16 cellular contexts compared by ENCODE assay signal in the genomic region with DNA sequence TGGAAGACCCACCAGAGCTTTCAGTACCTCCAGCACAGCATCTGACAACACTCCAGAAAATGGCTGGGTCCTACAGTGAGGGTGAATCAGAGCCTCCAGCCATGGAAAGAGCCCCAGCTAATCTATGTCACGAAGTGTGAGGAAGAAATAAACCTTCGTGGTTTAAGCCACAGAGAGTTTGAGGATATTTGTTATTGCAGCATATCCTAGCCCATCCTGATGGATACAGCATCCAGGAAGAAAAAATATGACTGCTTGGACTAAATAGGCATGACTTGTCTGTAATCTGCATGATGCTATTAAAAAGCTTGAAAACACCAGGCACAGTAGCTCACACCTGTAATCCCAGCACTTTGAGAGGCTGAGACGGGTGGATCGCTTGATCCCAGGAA. TPM values are rescaled to one million over a fixed set of nuclear protein-coding genes. Genes with fewer than 3 reads are reported as not detected.
DNase-seq lines count a peak whose midpoint lies in the region; ATAC-seq, FAIRE-seq and TF ChIP-seq lines count a peak whose summit lies in the region.
"Had no signal": no experiment of that assay in that cellular context is flagged by ENCODE, and none has a peak within 500 bp of the region (broad histone marks: within the 10 kb centered on the region; RNA-seq: fewer than 3 reads in every experiment).

No MANE protein-coding gene starts in this region.

- no peak overlapping the region for H2AFZ ChIP-seq in K562 (ENCODE audit: low read depth, low read length)

- H3K4me1 ChIP-seq in BLaER1: peaks cover 19% of the 10 kb centered on the region
- no peaks in the 10 kb centered on the region; a peak in 1 of 5 replicates for H3K4me1 ChIP-seq in K562 (replicated peaks in 1 of 2; ENCODE audit: control insufficient read depth in 2 of 2, insufficient read depth in 2 of 2, low read length in 2 of 2)

- no peak for TF ChIP-seq RAD21 in K562 (CRISPR knock-in tag; conservative IDR thresholded peaks at IDR 0.05 in 1 of 2, IDR thresholded peaks at IDR 0.05 in 1 of 2)

- no peak for FAIRE-seq in K562 (lab: Jason Lieb, UNC)

- CTCF ChIA-PET in K562 (lab: Yijun Ruan, JAX; ENCODE audit: low intra/inter-chr PET ratio): no interaction called here

- TF ChIP-seq EP300 in K562 (IDR thresholded peaks at IDR 0.05; ENCODE audit: low read length): no peak

- H3K27ac ChIP-seq in BLaER1 (no peak overlapping the region), K562 (ENCODE audit: extremely low read depth, low read depth, low read length) (no peak overlapping the region)

- POLR2A ChIA-PET in K562 (lab: Yijun Ruan, JAX): no interaction called here

- no peaks in the 10 kb centered on the region for H3K9me1 ChIP-seq in K562 (ENCODE audit: control insufficient read depth, insufficient read depth, low read length)

- H3K27me3 ChIP-seq in BLaER1: no peaks in the 10 kb centered on the region
- peaks cover 5 to 36% of the 10 kb centered on the region in 2 experiments; a peak in 4 of 5 replicates for H3K27me3 ChIP-seq in K562 (ENCODE audit: control insufficient read depth in 2 of 2, insufficient read depth in 2 of 2, low read length in 2 of 2)

- H3K4me3 ChIP-seq in BLaER1 (no peak overlapping the region), K562 (no peak overlapping the region)

- 2% methylated on average over 4 of the region's 4 CpGs for WGBS in K562 (ENCODE audit: insufficient coverage, low coverage, missing lambda C conversion rate)

- no TSS peak for BruUV-seq in K562 (replicated peaks; lab: Mats Ljungman, UMichigan)

- peaks cover 14% of the 10 kb centered on the region for H3K9me3 ChIP-seq in BLaER1
- H3K9me3 ChIP-seq in K562 (replicated peaks; ENCODE audit: control insufficient read depth, insufficient read depth, low read depth, low read length): no peaks in the 10 kb centered on the region; the same call in 1 of the 2 replicates

- no peak overlapping the region for H3K9ac ChIP-seq in BLaER1
- no peak overlapping the region for H3K9ac ChIP-seq in K562 (ENCODE audit: insufficient read depth in 1 of 2, low read depth in 2 of 2, low read length in 2 of 2)

- intact Hi-C loops in Right ventricle myocardium superior (cut with DNase I): no loop called here
- intact Hi-C loops in left ventricle myocardium superior (cut with micrococcal nuclease): no loop called here
- intact Hi-C loops in K562 (cut with micrococcal nuclease): no loop called here

- DNase-seq in Right ventricle myocardium superior (no peak), left ventricle myocardium superior (no peak), K562 (ENCODE audit: extremely low read depth in 1 of 4, low spot score in 3 of 4) (no peak)
- DNase-seq in stimulated activated CD8-positive, alpha-beta memory T cell treated with anti-CD3 and anti-CD28 coated beads, Interleukin-4, amount 100 ng/mL, for 48 hours: no peak
- DNase-seq: ACHN; C1 segment of cervical spinal cord; Calu3; CD4-positive, alpha-beta T cell; DMS 273 treated with DMSO at 0.1 percent for 48 hours; HCEC 1CT; HFFc6 had no signal

- in situ Hi-C loops in K562 (cut with MboI): no loop called here

- ATAC-seq in Right ventricle myocardium superior (ENCODE audit: poor library complexity) (peak; percentile 22), left ventricle myocardium superior (no peak), K562 (no peak)

- H3K4me2 ChIP-seq in BLaER1: peak overlapping the region; percentile 1; the same call in 1 of the 2 replicates
- no peak overlapping the region for H3K4me2 ChIP-seq in K562 (ENCODE audit: insufficient read depth, low read length)

- H4K20me1 ChIP-seq in BLaER1 (no peaks in the 10 kb centered on the region), K562 (replicated peaks; ENCODE audit: control insufficient read depth, insufficient read depth, low read length) (no peaks in the 10 kb centered on the region)

- H3K36me3 ChIP-seq in BLaER1 (no peaks in the 10 kb centered on the region), K562 (ENCODE audit: control insufficient read depth, insufficient read depth, low read length) (no peaks in the 10 kb centered on the region)

- TF ChIP-seq CTCF in K562 (IDR thresholded peaks at IDR 0.05 in 2 of 3, conservative IDR thresholded peaks at IDR 0.05 in 1 of 3; ENCODE audit: insufficient read depth in 2 of 3, low read depth in 1 of 3, low read length in 3 of 3): no peak

- no peaks in the 10 kb centered on the region for H3K79me2 ChIP-seq in K562 (ENCODE audit: control insufficient read depth, insufficient read depth, low read length)

- no peak for TF ChIP-seq POLR2A in K562 (conservative IDR thresholded peaks at IDR 0.05)

RNA-seq across cellular contexts. Expression of a gene that starts 13.3 kb away (rescaled TPM):
- not detected for total RNA-seq in Right ventricle myocardium superior
- total RNA-seq in left ventricle myocardium superior: not detected
- total RNA-seq in K562 (2011; cell fraction: chromatin; rRNA removed; ENCODE audit: low replicate concordance): not detected in 2 replicates
- total RNA-seq in K562 (2011; cell fraction: nucleolus; rRNA removed): not detected in 2 replicates
- total RNA-seq in K562 (2011; cell fraction: nucleoplasm; rRNA removed): not detected in 2 replicates
- not detected in 2 replicates for total RNA-seq in K562 (2014; rRNA removed)
- total RNA-seq in K562 (2014; rRNA removed; fragmentation: Illumina TruSeq; extraction: Trizol): not detected in 2 replicates
- total RNA-seq in K562 (2015; rRNA removed; fragmentation: Illumina TruSeq; extraction: Trizol): not detected in 2 replicates
- total RNA-seq in K562 (2021): not detected in 2 replicates
- polyA plus RNA-seq in K562 (2011; rRNA removed): not detected in 2 replicates
- not detected in 2 replicates for polyA plus RNA-seq in K562 (2011; cell fraction: cytosol; rRNA removed)
- not detected in 2 replicates for polyA plus RNA-seq in K562 (2011; cell fraction: nucleus; rRNA removed)
- not detected in 2 replicates for polyA plus RNA-seq in K562 (2012)
- polyA plus RNA-seq in K562 (2014; fragmentation: Illumina TruSeq; extraction: Trizol): not detected in 2 replicates
- not detected for polyA plus RNA-seq in K562 (2014; fragmentation: Nextera tagmentation; extraction: Ambion mirVana)
- polyA plus RNA-seq in K562 (2014; rRNA removed): not detected in 2 replicates
- polyA minus RNA-seq in K562 (2011; rRNA and poly(A)+ RNA removed): not detected in 2 replicates
- polyA minus RNA-seq in K562 (2011; cell fraction: cytosol; rRNA and poly(A)+ RNA removed): not detected in 2 replicates
- not detected in 2 replicates for polyA minus RNA-seq in K562 (2011; cell fraction: nucleus; rRNA and poly(A)+ RNA removed)
- total RNA-seq: Calu3; CD4-positive, alpha-beta T cell; Daoy; H4; HFFc6; HT1080 had no signal

RNA-seq across cellular contexts. Expression of a gene that starts 19.0 kb away (rescaled TPM):
- total RNA-seq in Right ventricle myocardium superior: 11.6 TPM
- 11.7 TPM for total RNA-seq in left ventricle myocardium superior
- not detected in 2 replicates for total RNA-seq in K562 (2011; cell fraction: chromatin; rRNA removed; ENCODE audit: low replicate concordance)
- total RNA-seq in K562 (2011; cell fraction: nucleolus; rRNA removed): not detected in 2 replicates
- total RNA-seq in K562 (2011; cell fraction: nucleoplasm; rRNA removed): not detected in 2 replicates
- total RNA-seq in K562 (2014; rRNA removed): not detected in 2 replicates
- not detected in 2 replicates for total RNA-seq in K562 (2014; rRNA removed; fragmentation: Illumina TruSeq; extraction: Trizol)
- not detected in 2 replicates for total RNA-seq in K562 (2015; rRNA removed; fragmentation: Illumina TruSeq; extraction: Trizol)
- total RNA-seq in K562 (2021): 0.09 and 0.16 TPM in 2 replicates
- not detected in 2 replicates for polyA plus RNA-seq in K562 (2011; rRNA removed)
- not detected in 2 replicates for polyA plus RNA-seq in K562 (2011; cell fraction: cytosol; rRNA removed)
- not detected in 2 replicates for polyA plus RNA-seq in K562 (2011; cell fraction: nucleus; rRNA removed)
- not detected in 2 replicates for polyA plus RNA-seq in K562 (2012)
- polyA plus RNA-seq in K562 (2014; fragmentation: Illumina TruSeq; extraction: Trizol): not detected in 2 replicates
- polyA plus RNA-seq in K562 (2014; fragmentation: Nextera tagmentation; extraction: Ambion mirVana): not detected
- not detected in 2 replicates for polyA plus RNA-seq in K562 (2014; rRNA removed)
- not detected in 2 replicates for polyA minus RNA-seq in K562 (2011; rRNA and poly(A)+ RNA removed)
- polyA minus RNA-seq in K562 (2011; cell fraction: cytosol; rRNA and poly(A)+ RNA removed): not detected in 2 replicates
- polyA minus RNA-seq in K562 (2011; cell fraction: nucleus; rRNA and poly(A)+ RNA removed): not detected in 2 replicates
- total RNA-seq: CD4-positive, alpha-beta T cell; HFFc6 had no signal

RNA-seq across cellular contexts. Expression of a gene that starts 32.7 kb away (rescaled TPM):
- total RNA-seq in Right ventricle myocardium superior (not detected), left ventricle myocardium superior (not detected), K562 (2014; rRNA removed) (not detected in 2 replicates), K562 (2014; rRNA removed; fragmentation: Illumina TruSeq; extraction: Trizol) (not detected in 2 replicates), K562 (2015; rRNA removed; fragmentation: Illumina TruSeq; extraction: Trizol) (not detected in 2 replicates), K562 (2021) (0.29 and 0.60 TPM in 2 replicates)
- not detected in 2 replicates for total RNA-seq in K562 (2011; cell fraction: chromatin; rRNA removed; ENCODE audit: low replicate concordance)
- total RNA-seq in K562 (2011; cell fraction: nucleolus; rRNA removed): not detected in 2 replicates
- not detected in 2 replicates for total RNA-seq in K562 (2011; cell fraction: nucleoplasm; rRNA removed)
- polyA plus RNA-seq in K562 (2011; rRNA removed) (not detected in 2 replicates), K562 (2014; fragmentation: Illumina TruSeq; extraction: Trizol) (0.10 TPM in 1 of 2 replicates, not detected in the other), K562 (2014; fragmentation: Nextera tagmentation; extraction: Ambion mirVana) (under 1 TPM; 0.04 to 0.07 TPM), K562 (2014; rRNA removed) (0.04 TPM in 1 of 2 replicates, not detected in the other)
- not detected in 2 replicates for polyA plus RNA-seq in K562 (2011; cell fraction: cytosol; rRNA removed)
- not detected in 2 replicates for polyA plus RNA-seq in K562 (2011; cell fraction: nucleus; rRNA removed)
- polyA plus RNA-seq in K562 (2012): 0.04 and 0.06 TPM in 2 replicates
- polyA minus RNA-seq in K562 (2011; rRNA and poly(A)+ RNA removed): not detected in 2 replicates
- not detected in 2 replicates for polyA minus RNA-seq in K562 (2011; cell fraction: cytosol; rRNA and poly(A)+ RNA removed)
- not detected in 2 replicates for polyA minus RNA-seq in K562 (2011; cell fraction: nucleus; rRNA and poly(A)+ RNA removed)
- total RNA-seq: A172; CD4-positive, alpha-beta T cell; Daoy; H4; HFFc6; HT1080 had no signal

RNA-seq across cellular contexts. Expression of a gene that starts 55.9 kb away (rescaled TPM):
- total RNA-seq in Right ventricle myocardium superior: 41.8 TPM
- 52.2 TPM for total RNA-seq in left ventricle myocardium superior
- total RNA-seq in K562 (2011; cell fraction: chromatin; rRNA removed; ENCODE audit: low replicate concordance): 76.1 and 94.2 TPM in 2 replicates
- 47.2 and 48.7 TPM in 2 replicates for total RNA-seq in K562 (2011; cell fraction: nucleolus; rRNA removed)
- total RNA-seq in K562 (2011; cell fraction: nucleoplasm; rRNA removed): 57.9 and 64.7 TPM in 2 replicates
- total RNA-seq in K562 (2014; rRNA removed): 79.2 and 100 TPM in 2 replicates
- total RNA-seq in K562 (2014; rRNA removed; fragmentation: Illumina TruSeq; extraction: Trizol): 78.2 and 83.6 TPM in 2 replicates
- total RNA-seq in K562 (2015; rRNA removed; fragmentation: Illumina TruSeq; extraction: Trizol): 71.8 and 74.6 TPM in 2 replicates
- 95.7 and 102 TPM in 2 replicates for total RNA-seq in K562 (2021)
- 98.1 and 104 TPM in 2 replicates for polyA plus RNA-seq in K562 (2011; rRNA removed)
- 79.8 and 91.8 TPM in 2 replicates for polyA plus RNA-seq in K562 (2011; cell fraction: cytosol; rRNA removed)
- polyA plus RNA-seq in K562 (2011; cell fraction: nucleus; rRNA removed): 64.2 and 65.5 TPM in 2 replicates
- polyA plus RNA-seq in K562 (2012): 59.6 and 73.4 TPM in 2 replicates
- polyA plus RNA-seq in K562 (2014; fragmentation: Illumina TruSeq; extraction: Trizol): 85.8 and 87.4 TPM in 2 replicates
- polyA plus RNA-seq in K562 (2014; fragmentation: Nextera tagmentation; extraction: Ambion mirVana): 100 to 1,000 TPM; 256 to 263 TPM
- polyA plus RNA-seq in K562 (2014; rRNA removed): 68.3 and 72.8 TPM in 2 replicates
- 67.4 and 77.9 TPM in 2 replicates for polyA minus RNA-seq in K562 (2011; rRNA and poly(A)+ RNA removed)
- 23.9 and 35.3 TPM in 2 replicates for polyA minus RNA-seq in K562 (2011; cell fraction: cytosol; rRNA and poly(A)+ RNA removed)
- 14.1 and 24.7 TPM in 2 replicates for polyA minus RNA-seq in K562 (2011; cell fraction: nucleus; rRNA and poly(A)+ RNA removed)

RNA-seq across cellular contexts. Expression of a gene that starts 56.0 kb away (rescaled TPM):
- total RNA-seq in Right ventricle myocardium superior (225 TPM), left ventricle myocardium superior (205 TPM), K562 (2014; rRNA removed) (74.4 and 98.2 TPM in 2 replicates), K562 (2014; rRNA removed; fragmentation: Illumina TruSeq; extraction: Trizol) (62.5 and 65.5 TPM in 2 replicates), K562 (2015; rRNA removed; fragmentation: Illumina TruSeq; extraction: Trizol) (68.9 and 71.4 TPM in 2 replicates), K562 (2021) (63.3 and 63.7 TPM in 2 replicates)
- 89.8 and 122 TPM in 2 replicates for total RNA-seq in K562 (2011; cell fraction: chromatin; rRNA removed; ENCODE audit: low replicate concordance)
- total RNA-seq in K562 (2011; cell fraction: nucleolus; rRNA removed): 76.9 and 77.6 TPM in 2 replicates
- 91.4 and 128 TPM in 2 replicates for total RNA-seq in K562 (2011; cell fraction: nucleoplasm; rRNA removed)
- polyA plus RNA-seq in K562 (2011; rRNA removed) (139 and 143 TPM in 2 replicates), K562 (2014; fragmentation: Illumina TruSeq; extraction: Trizol) (92.0 and 110 TPM in 2 replicates), K562 (2014; fragmentation: Nextera tagmentation; extraction: Ambion mirVana) (10 to 100 TPM; 35.0 to 55.2 TPM), K562 (2014; rRNA removed) (84.2 and 102 TPM in 2 replicates)
- polyA plus RNA-seq in K562 (2011; cell fraction: cytosol; rRNA removed): 148 and 155 TPM in 2 replicates
- 246 and 249 TPM in 2 replicates for polyA plus RNA-seq in K562 (2011; cell fraction: nucleus; rRNA removed)
- polyA plus RNA-seq in K562 (2012): 62.1 and 66.0 TPM in 2 replicates
- polyA minus RNA-seq in K562 (2011; rRNA and poly(A)+ RNA removed): 93.4 and 108 TPM in 2 replicates
- polyA minus RNA-seq in K562 (2011; cell fraction: cytosol; rRNA and poly(A)+ RNA removed): 34.5 and 39.3 TPM in 2 replicates
- polyA minus RNA-seq in K562 (2011; cell fraction: nucleus; rRNA and poly(A)+ RNA removed): 46.4 and 57.6 TPM in 2 replicates

Comparison
In these comparisons a context has a peak if more than half of its experiments do, and no peak if none do; other contexts are left out.
1. RNA of a gene that starts 19.0 kb away (total RNA-seq): 11.7 TPM in left ventricle myocardium superior (single experiment) and 11.6 TPM in Right ventricle myocardium superior (single experiment); 0.09 to 0.16 TPM in K562; every median in the first group is over 10 times any median in the second.